In genomic region chr15:69996842-69997478, GRCh38 we compare ENCODE assay signal across 16 cellular contexts.
DNase-seq lines count a peak whose midpoint lies in the region; ATAC-seq and TF ChIP-seq lines count a peak whose summit lies in the region.
"Had no signal": no experiment of that assay in that cellular context is flagged by ENCODE, and none has a peak within 500 bp of the region (broad histone marks: within the 10 kb centered on the region; RNA-seq: fewer than 3 reads in every experiment).

No MANE protein-coding gene starts in this region.

- CTCF ChIA-PET in mammary epithelial cell (lab: Charles Lee; ENCODE audit: low non-redundant PET) (no interaction called here), HEK293T (lab: Yijun Ruan, JAX) (no interaction called here)

- H3K4me3 Mint-ChIP-seq in endothelial cell (ENCODE audit: unreplicated experiment): no peak overlapping the region
- H3K4me3 Mint-ChIP-seq: activated CD4-positive, alpha-beta memory T cell treated with anti-CD3 and anti-CD28 coated beads for 36 hours had no signal

- no peak overlapping the region for H3K27ac ChIP-seq in mammary epithelial cell (ENCODE audit: insufficient read depth, low read depth, low read length)
- H3K27ac ChIP-seq in body of pancreas: no peak overlapping the region
- peak overlapping the region; percentile 64 to 81 (median 66) for H3K27ac ChIP-seq in transverse colon
- H3K27ac ChIP-seq: gastrocnemius medialis, ovary, thyroid gland had no signal

- H3K27me3 Mint-ChIP-seq in endothelial cell (ENCODE audit: unreplicated experiment): peaks cover 11% of the 10 kb centered on the region
- H3K27me3 Mint-ChIP-seq: activated CD4-positive, alpha-beta memory T cell treated with anti-CD3 and anti-CD28 coated beads for 36 hours had no signal

- H3K4me2 ChIP-seq in mammary epithelial cell (ENCODE audit: insufficient read depth, low read depth, low read length): no peak overlapping the region

- H3K27me3 ChIP-seq in mammary epithelial cell (ENCODE audit: insufficient read depth, low read length) (peaks cover 3% of the 10 kb centered on the region), body of pancreas (no peaks in the 10 kb centered on the region), transverse colon (no peaks in the 10 kb centered on the region)
- H3K27me3 ChIP-seq: gastrocnemius medialis, ovary, thyroid gland had no signal

- no peaks in the 10 kb centered on the region for H3K9me3 Mint-ChIP-seq in endothelial cell (ENCODE audit: unreplicated experiment)
- H3K9me3 Mint-ChIP-seq: activated CD4-positive, alpha-beta memory T cell treated with anti-CD3 and anti-CD28 coated beads for 36 hours had no signal

- TF ChIP-seq EP300 in transverse colon (IDR thresholded peaks at IDR 0.05; ENCODE audit: low read depth): no peak

- no peaks in the 10 kb centered on the region for H4K20me1 ChIP-seq in mammary epithelial cell (ENCODE audit: insufficient read depth, low read length)

- POLR2A ChIA-PET in HEK293T (lab: Yijun Ruan, JAX): no interaction called here

- intact Hi-C loops in mammary epithelial cell (cut with micrococcal nuclease): no loop called here
- intact Hi-C loops in body of pancreas (cut with DNase I): no loop called here
- intact Hi-C loops in transverse colon (cut with DNase I; ENCODE audit: low total_unique reads): no loop called here

- H3K4me1 Mint-ChIP-seq in endothelial cell (ENCODE audit: unreplicated experiment): peaks cover 18% of the 10 kb centered on the region

- no peak overlapping the region for H2AFZ ChIP-seq in mammary epithelial cell (ENCODE audit: low read depth, low read length)

- 85% methylated on average over 7 of the region's 11 CpGs for WGBS in mammary epithelial cell (ENCODE audit: low coverage, missing lambda C conversion rate)
- WGBS in body of pancreas, 2 donors: 32 to 51% methylated on average over 6 to 11 of the region's 11 CpGs
- 50 to 64% methylated on average over 1 to 11 of the region's 11 CpGs for WGBS in transverse colon (ENCODE audit: low coverage in 1 of 2), 2 donors

- no peak overlapping the region for H3K27ac Mint-ChIP-seq in endothelial cell (ENCODE audit: unreplicated experiment)
- H3K27ac Mint-ChIP-seq: activated CD4-positive, alpha-beta memory T cell treated with anti-CD3 and anti-CD28 coated beads for 36 hours had no signal

- BruUV-seq in mammary epithelial cell (replicated peaks; lab: Mats Ljungman, UMichigan): no TSS peak

- no peaks in the 10 kb centered on the region for H3K79me2 ChIP-seq in mammary epithelial cell (ENCODE audit: insufficient read depth, low read length)

- H3K9me3 ChIP-seq in mammary epithelial cell (replicated peaks; ENCODE audit: insufficient read depth, low read length) (no peaks in the 10 kb centered on the region), body of pancreas (no peaks in the 10 kb centered on the region), transverse colon (no peaks in the 10 kb centered on the region)
- H3K9me3 ChIP-seq: gastrocnemius medialis, ovary, thyroid gland had no signal

- ATAC-seq in body of pancreas: peak; percentile 57
- no peak for ATAC-seq in GM21515 (IDR thresholded peaks at IDR 0.05; ENCODE audit: unreplicated experiment)
- ATAC-seq: gastrocnemius medialis had no signal

- no peak overlapping the region for H3K9ac ChIP-seq in mammary epithelial cell (ENCODE audit: insufficient read depth, low read length)

- in situ Hi-C loops in T47D (cut with HindIII; ENCODE audit: low pct_unique_long_range_greater_than_20kb, low sequenced_read_pairs): no loop called here
- in situ Hi-C loops in mammary epithelial cell (cut with MboI; ENCODE audit: low sequenced_read_pairs in 2 of 2): no loop called here
- in situ Hi-C loops in transverse colon (cut with MboI; ENCODE audit: low pct_ligation_motif_present in 1 of 4, low pct_unique_long_range_greater_than_20kb in 1 of 4, low sequenced_read_pairs in 3 of 4): no loop called here

- no peaks in the 10 kb centered on the region for H3K36me3 ChIP-seq in mammary epithelial cell (ENCODE audit: insufficient read depth, low read length)
- H3K36me3 ChIP-seq in body of pancreas (replicated peaks in 1 of 2; ENCODE audit: insufficient read depth in 1 of 2, low read depth in 2 of 2): no peaks in the 10 kb centered on the region
- no peaks in the 10 kb centered on the region for H3K36me3 ChIP-seq in transverse colon
- H3K36me3 ChIP-seq: gastrocnemius medialis, ovary, thyroid gland had no signal

- H3K4me3 ChIP-seq in mammary epithelial cell (replicated peaks in 1 of 3; ENCODE audit: insufficient read depth in 1 of 3, low read depth in 2 of 3, low read length in 3 of 3) (no peak overlapping the region), body of pancreas (no peak overlapping the region), transverse colon (no peak overlapping the region)
- H3K4me3 ChIP-seq: gastrocnemius medialis, ovary, thyroid gland had no signal

- TF ChIP-seq POLR2A in body of pancreas (IDR thresholded peaks at IDR 0.05) (no peak), transverse colon (IDR thresholded peaks at IDR 0.05) (peak; percentile 31)

- H3K4me1 ChIP-seq in mammary epithelial cell (ENCODE audit: insufficient read depth, low read length) (no peaks in the 10 kb centered on the region), body of pancreas (peaks cover 16% of the 10 kb centered on the region), transverse colon (peaks cover 8 to 33% (median 27%) of the 10 kb centered on the region in 4 donors)
- H3K4me1 ChIP-seq: gastrocnemius medialis had no signal

- TF ChIP-seq CTCF in mammary epithelial cell (conservative IDR thresholded peaks at IDR 0.05 in 1 of 2, IDR thresholded peaks at IDR 0.05 in 1 of 2; ENCODE audit: extremely low read depth in 1 of 2, insufficient read depth in 1 of 2, low read depth in 1 of 2, low read length in 2 of 2) (no peak), body of pancreas (IDR thresholded peaks at IDR 0.05) (no peak), transverse colon (IDR thresholded peaks at IDR 0.05) (no peak), endothelial cell (IDR thresholded peaks at IDR 0.05; ENCODE audit: unreplicated experiment) (no peak)

- no peaks in the 10 kb centered on the region for H3K36me3 Mint-ChIP-seq in endothelial cell (ENCODE audit: low read depth, unreplicated experiment)
- H3K36me3 Mint-ChIP-seq: activated CD4-positive, alpha-beta memory T cell treated with anti-CD3 and anti-CD28 coated beads for 36 hours had no signal

- DNase-seq in T47D (ENCODE audit: low read depth in 1 of 2, low spot score in 1 of 2) (peak; percentile 44 to 74), mammary epithelial cell (no peak), NCI-H510A treated with DMSO at 0.1 percent for 48 hours (lab: John Stamatoyannopoulos, UW) (peak; percentile 50), body of pancreas (peak; percentile 28 to 70 (median 50)), transverse colon (peak; percentile 82), HEK293T (ENCODE audit: extremely low spot score) (no peak), endothelial cell (ENCODE audit: low spot score) (no peak)
- DNase-seq: activated CD4-positive, alpha-beta memory T cell treated with anti-CD3 and anti-CD28 coated beads for 36 hours; activated effector memory CD4-positive, alpha-beta T cell treated with anti-CD3 and anti-CD28 coated beads, Interleukin-2, amount 50 U/mL, for 16 hours; effector CD8-positive, alpha-beta T cell; gastrocnemius medialis; NCI-H446; ovary; Right ventricle myocardium superior; thyroid gland had no signal

- dilution Hi-C loops in mammary epithelial cell (cut with HindIII; ENCODE audit: low sequenced_read_pairs): no loop called here

TF ChIP-seq in HEK293T, 16 proteins besides CTCF, POLR2A, EP300 and RAD21:
- no peak for TF ChIP-seq TARDBP (IDR thresholded peaks at IDR 0.05)
- TF ChIP-seq SUZ12 (IDR thresholded peaks at IDR 0.05): no peak
- TF ChIP-seq CTBP1 (IDR thresholded peaks at IDR 0.05; ENCODE audit: borderline replicate concordance): no peak
- no peak for TF ChIP-seq LEF1 (IDR thresholded peaks at IDR 0.05; ENCODE audit: borderline replicate concordance)
- no peak for TF ChIP-seq ELF4 (IDR thresholded peaks at IDR 0.05)
- no peak for TF ChIP-seq NFRKB (IDR thresholded peaks at IDR 0.05)
- TF ChIP-seq FOXA1 (IDR thresholded peaks at IDR 0.05): no peak
- no peak for TF ChIP-seq PKNOX1 (IDR thresholded peaks at IDR 0.05)
- no peak for TF ChIP-seq ZNF384 (IDR thresholded peaks at IDR 0.05)
- TF ChIP-seq HDGF (IDR thresholded peaks at IDR 0.05; ENCODE audit: borderline replicate concordance): no peak
- TF ChIP-seq ARNT (IDR thresholded peaks at IDR 0.05): no peak
- TF ChIP-seq L3MBTL2 (conservative IDR thresholded peaks at IDR 0.05): no peak
- no peak for TF ChIP-seq BHLHE40 (IDR thresholded peaks at IDR 0.05; ENCODE audit: borderline replicate concordance)
- TF ChIP-seq SP1 (IDR thresholded peaks at IDR 0.05): no peak
- no peak for TF ChIP-seq FOXM1 (IDR thresholded peaks at IDR 0.05; ENCODE audit: borderline replicate concordance)
- TF ChIP-seq FOXK2 (IDR thresholded peaks at IDR 0.05): no peak

Comparison
In these comparisons a context has a peak if more than half of its experiments do, and no peak if none do; other contexts are left out.
1. DNase-seq: peak in T47D (2 of 2), NCI-H510A treated with DMSO at 0.1 percent for 48 hours (single experiment), body of pancreas (4 of 4) and transverse colon (single experiment); none in mammary epithelial cell (single experiment), HEK293T (single experiment) and endothelial cell (single experiment).
2. H3K27ac ChIP-seq: peak in transverse colon (4 of 4); none in mammary epithelial cell (single experiment) and body of pancreas (0 of 4).